In genomic region chr2:9095226-9095625, GRCh38 we compare ENCODE assay signal across 1 cellular context.
TF ChIP-seq lines count a peak whose summit lies in the region.

No MANE protein-coding gene starts in this region.

TF ChIP-seq in IMR-90, 13 proteins besides CTCF, POLR2A, EP300 and RAD21 (continued from another document):
- TF ChIP-seq, protein P1, sequence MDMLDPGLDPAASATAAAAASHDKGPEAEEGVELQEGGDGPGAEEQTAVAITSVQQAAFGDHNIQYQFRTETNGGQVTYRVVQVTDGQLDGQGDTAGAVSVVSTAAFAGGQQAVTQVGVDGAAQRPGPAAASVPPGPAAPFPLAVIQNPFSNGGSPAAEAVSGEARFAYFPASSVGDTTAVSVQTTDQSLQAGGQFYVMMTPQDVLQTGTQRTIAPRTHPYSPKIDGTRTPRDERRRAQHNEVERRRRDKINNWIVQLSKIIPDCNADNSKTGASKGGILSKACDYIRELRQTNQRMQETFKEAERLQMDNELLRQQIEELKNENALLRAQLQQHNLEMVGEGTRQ (IDR thresholded peaks at IDR 0.05; ENCODE audit: low read depth, low read length): no peak
- TF ChIP-seq BHLHE40 (IDR thresholded peaks at IDR 0.05; ENCODE audit: low read depth, low read length) (no peak), FOS (IDR thresholded peaks at IDR 0.05; ENCODE audit: low read depth, low read length) (no peak), NFE2L2 (IDR thresholded peaks at IDR 0.05; ENCODE audit: low read depth, low read length) (no peak), MXI1 (IDR thresholded peaks at IDR 0.05; ENCODE audit: borderline replicate concordance, low read depth, low read length) (no peak), RCOR1 (IDR thresholded peaks at IDR 0.05; ENCODE audit: insufficient replicate concordance, low read length) (no peak), CEBPB (IDR thresholded peaks at IDR 0.05; ENCODE audit: low read depth, low read length) (no peak), MAZ (IDR thresholded peaks at IDR 0.05; ENCODE audit: borderline replicate concordance, low read depth, low read length) (no peak)
